In genomic region chr1:11960710-11961109, GRCh38 we compare ENCODE assay signal across 13 cellular contexts. TPM values are rescaled to one million over a fixed set of nuclear protein-coding genes. Genes with fewer than 3 reads are reported as not detected.
A peak's percentile ranks its signal among the peaks of the same experiment; 100 is the strongest.
DNase-seq lines count a peak whose midpoint lies in the region; ATAC-seq, FAIRE-seq and TF ChIP-seq lines count a peak whose summit lies in the region.
"Had no signal": no experiment of that assay in that cellular context is flagged by ENCODE, and none has a peak within 500 bp of the region (broad histone marks: within the 10 kb centered on the region; RNA-seq: fewer than 3 reads in every experiment).

No MANE protein-coding gene starts in this region.

- no peak overlapping the region for H2BK120ac ChIP-seq in mesendoderm (ENCODE audit: low read depth, low read length)

- no peaks in the 10 kb centered on the region for H3K4me1 Mint-ChIP-seq in activated CD4-positive, alpha-beta T cell treated with anti-CD3 and anti-CD28 coated beads, Interleukin-2, amount 10 ng/mL, durations not matched to agents 24 days and 14 days
- no peaks in the 10 kb centered on the region for H3K4me1 Mint-ChIP-seq in activated CD4-positive, alpha-beta T cell treated with anti-CD3 and anti-CD28 coated beads, Interleukin-2, amount 10 ng/mL, durations not matched to agents 7 days and 5 days

- intact Hi-C loops in activated CD4-positive, alpha-beta T cell treated with anti-CD3 and anti-CD28 coated beads, Interleukin-2, amount 10 ng/mL, durations not matched to agents 24 days and 14 days (cut with micrococcal nuclease): no loop called here
- intact Hi-C loops in K562 (cut with micrococcal nuclease) (no loop called here), stomach (cut with DNase I; ENCODE audit: low total_unique reads) (loop anchor here (10.0 kb wide), 1 partner anchor 126 kb away; no protein-coding TSS in a partner anchor)

- H3K27ac ChIP-seq in K562 (ENCODE audit: extremely low read depth, low read depth, low read length) (no peak overlapping the region), thymus (ENCODE audit: low read depth) (peak overlapping the region; percentile 8), mesendoderm (ENCODE audit: low read depth, low read length) (no peak overlapping the region), stomach (peak overlapping the region in 2 of 5 donors; percentile 36 to 46)
- H3K27ac ChIP-seq: tibial artery had no signal

- BruUV-seq in K562 (replicated peaks; lab: Mats Ljungman, UMichigan): no TSS peak

- no peak for TF ChIP-seq RAD21 in K562 (CRISPR knock-in tag; conservative IDR thresholded peaks at IDR 0.05 in 1 of 2, IDR thresholded peaks at IDR 0.05 in 1 of 2)

- H2AK5ac ChIP-seq in mesendoderm (ENCODE audit: low read length): no peak overlapping the region

- peaks cover 0 to 10% of the 10 kb centered on the region in 2 experiments; a peak in 1 of 5 replicates for H3K4me1 ChIP-seq in K562 (replicated peaks in 1 of 2; ENCODE audit: control insufficient read depth in 2 of 2, insufficient read depth in 2 of 2, low read length in 2 of 2)
- H3K4me1 ChIP-seq in thymus (ENCODE audit: control insufficient read depth, insufficient read depth, low read length): no peaks in the 10 kb centered on the region
- no peaks in the 10 kb centered on the region for H3K4me1 ChIP-seq in mesendoderm (ENCODE audit: control insufficient read depth, low read depth, low read length)
- H3K4me1 ChIP-seq in stomach: peaks cover 0 to 16% (median 0%) of the 10 kb centered on the region in 4 donors

- TF ChIP-seq EP300 in K562 (IDR thresholded peaks at IDR 0.05; ENCODE audit: low read length) (no peak), stomach (IDR thresholded peaks at IDR 0.05) (no peak)

- no peak for TF ChIP-seq POLR2A in K562 (conservative IDR thresholded peaks at IDR 0.05)
- TF ChIP-seq POLR2A in GM12891 (IDR thresholded peaks at IDR 0.05; ENCODE audit: low read depth, low read length): no peak
- no peak for TF ChIP-seq POLR2A in stomach (IDR thresholded peaks at IDR 0.05)

- H3K79me2 ChIP-seq in K562 (ENCODE audit: control insufficient read depth, insufficient read depth, low read length) (no peaks in the 10 kb centered on the region), mesendoderm (ENCODE audit: control insufficient read depth, insufficient read depth, low read length) (no peaks in the 10 kb centered on the region)

- 86% methylated on average over 6 of the region's 6 CpGs for WGBS in K562 (ENCODE audit: insufficient coverage, low coverage, missing lambda C conversion rate)
- 77% methylated on average over 6 of the region's 6 CpGs for WGBS in thymus
- no CpG with 5 or more reads among the region's 6 CpGs for WGBS in mesendoderm (ENCODE audit: extremely low coverage, insufficient coverage, low lambda C conversion rate)
- 78 to 89% (median 84%) methylated on average over 6 of the region's 6 CpGs for WGBS in stomach, 5 donors

- H4K20me1 ChIP-seq in K562 (replicated peaks; ENCODE audit: control insufficient read depth, insufficient read depth, low read length): peaks cover 4% of the 10 kb centered on the region; the same call in 1 of the 2 replicates

- no peak for TF ChIP-seq CTCF in K562 (IDR thresholded peaks at IDR 0.05 in 2 of 3, conservative IDR thresholded peaks at IDR 0.05 in 1 of 3; ENCODE audit: insufficient read depth in 2 of 3, low read depth in 1 of 3, low read length in 3 of 3)
- no peak for TF ChIP-seq CTCF in stomach (IDR thresholded peaks at IDR 0.05)

- H3K56ac ChIP-seq in mesendoderm (ENCODE audit: low read length): no peak overlapping the region

- H3K23ac ChIP-seq in mesendoderm (ENCODE audit: low read length): no peak overlapping the region

- H3K9me1 ChIP-seq in K562 (ENCODE audit: control insufficient read depth, insufficient read depth, low read length): no peaks in the 10 kb centered on the region

- no peak overlapping the region for H3K4me3 ChIP-seq in K562
- no peak overlapping the region for H3K4me3 ChIP-seq in thymus (ENCODE audit: low read length)
- H3K4me3 ChIP-seq in mesendoderm (ENCODE audit: low read length): no peak overlapping the region
- no peak overlapping the region for H3K4me3 ChIP-seq in stomach
- H3K4me3 ChIP-seq: SK-N-MC, tibial artery had no signal

- H3K4me2 ChIP-seq in K562 (ENCODE audit: insufficient read depth, low read length) (no peak overlapping the region), mesendoderm (ENCODE audit: low read length) (no peak overlapping the region)

- H3K4ac ChIP-seq in mesendoderm (ENCODE audit: low read depth, low read length): no peak overlapping the region

- peaks cover 82% of the 10 kb centered on the region; the same call in 2 of the 3 replicates for H3K36me3 ChIP-seq in K562 (ENCODE audit: control insufficient read depth, insufficient read depth, low read length)
- H3K36me3 ChIP-seq in thymus (ENCODE audit: control insufficient read depth, insufficient read depth): no peaks in the 10 kb centered on the region
- H3K36me3 ChIP-seq in mesendoderm (ENCODE audit: control insufficient read depth, insufficient read depth, low read length): peaks cover 14% of the 10 kb centered on the region
- H3K36me3 ChIP-seq in stomach: peaks cover 59 to 100% (median 99%) of the 10 kb centered on the region in 4 donors

- CTCF ChIA-PET in activated CD4-positive, alpha-beta T cell treated with anti-CD3 and anti-CD28 coated beads, Interleukin-2, amount 10 ng/mL, durations not matched to agents 7 days and 5 days (lab: Charles Lee): interaction anchor here (0.6 kb wide), 1 partner anchor 60 kb away, joined by 3 read pairs; no protein-coding TSS in a partner anchor
- CTCF ChIA-PET in K562 (lab: Yijun Ruan, JAX; ENCODE audit: low intra/inter-chr PET ratio): no interaction called here

- H3K27ac Mint-ChIP-seq in activated CD4-positive, alpha-beta T cell treated with anti-CD3 and anti-CD28 coated beads, Interleukin-2, amount 10 ng/mL, durations not matched to agents 24 days and 14 days: peak overlapping the region; percentile 51
- H3K27ac Mint-ChIP-seq in activated CD4-positive, alpha-beta T cell treated with anti-CD3 and anti-CD28 coated beads, Interleukin-2, amount 10 ng/mL, durations not matched to agents 7 days and 5 days: no peak overlapping the region

- no peak overlapping the region for H2BK5ac ChIP-seq in mesendoderm (ENCODE audit: low read length)

- no peaks in the 10 kb centered on the region for H3K9me3 Mint-ChIP-seq in activated CD4-positive, alpha-beta T cell treated with anti-CD3 and anti-CD28 coated beads, Interleukin-2, amount 10 ng/mL, durations not matched to agents 24 days and 14 days
- no peaks in the 10 kb centered on the region for H3K9me3 Mint-ChIP-seq in activated CD4-positive, alpha-beta T cell treated with anti-CD3 and anti-CD28 coated beads, Interleukin-2, amount 10 ng/mL, durations not matched to agents 7 days and 5 days

- no peak overlapping the region for H3K4me3 Mint-ChIP-seq in activated CD4-positive, alpha-beta T cell treated with anti-CD3 and anti-CD28 coated beads, Interleukin-2, amount 10 ng/mL, durations not matched to agents 24 days and 14 days
- no peak overlapping the region for H3K4me3 Mint-ChIP-seq in activated CD4-positive, alpha-beta T cell treated with anti-CD3 and anti-CD28 coated beads, Interleukin-2, amount 10 ng/mL, durations not matched to agents 7 days and 5 days

- POLR2A ChIA-PET in activated CD4-positive, alpha-beta T cell treated with anti-CD3 and anti-CD28 coated beads, Interleukin-2, amount 10 ng/mL, durations not matched to agents 7 days and 5 days (lab: Charles Lee): no interaction called here
- POLR2A ChIA-PET in K562 (lab: Yijun Ruan, JAX): interaction anchor here (15.9 kb wide), 1 partner anchor 51 kb away, joined by 112 read pairs; no protein-coding TSS in a partner anchor

- no peak overlapping the region for H2AFZ ChIP-seq in K562 (ENCODE audit: low read depth, low read length)

- H3K9me3 ChIP-seq in K562 (replicated peaks; ENCODE audit: control insufficient read depth, insufficient read depth, low read depth, low read length) (no peaks in the 10 kb centered on the region), thymus (ENCODE audit: control insufficient read depth) (no peaks in the 10 kb centered on the region), stomach (no peaks in the 10 kb centered on the region)
- H3K9me3 ChIP-seq: tibial artery had no signal

- H3K36me3 Mint-ChIP-seq in activated CD4-positive, alpha-beta T cell treated with anti-CD3 and anti-CD28 coated beads, Interleukin-2, amount 10 ng/mL, durations not matched to agents 24 days and 14 days (ENCODE audit: low read depth): peaks cover 13% of the 10 kb centered on the region
- H3K36me3 Mint-ChIP-seq in activated CD4-positive, alpha-beta T cell treated with anti-CD3 and anti-CD28 coated beads, Interleukin-2, amount 10 ng/mL, durations not matched to agents 7 days and 5 days (ENCODE audit: low read depth): no peaks in the 10 kb centered on the region

- FAIRE-seq in K562 (lab: Jason Lieb, UNC) (no peak), GM12891 (lab: Jason Lieb, UNC) (no peak)

- no peak for DNase-seq in activated CD4-positive, alpha-beta T cell treated with anti-CD3 and anti-CD28 coated beads, Interleukin-2, amount 10 ng/mL, durations not matched to agents 24 days and 14 days
- DNase-seq in activated CD4-positive, alpha-beta T cell treated with anti-CD3 and anti-CD28 coated beads, Interleukin-2, amount 10 ng/mL, durations not matched to agents 7 days and 5 days: no peak
- DNase-seq in K562 (ENCODE audit: extremely low read depth in 1 of 4, low spot score in 3 of 4) (no peak), left lobe of liver (ENCODE audit: low spot score) (no peak), GM12891 (ENCODE audit: insufficient read length, low spot score) (no peak), mesendoderm (no peak), stomach (no peak)
- DNase-seq: effector CD4-positive, alpha-beta T cell; NCI-H1694 had no signal

- no peak overlapping the region for H4K5ac ChIP-seq in mesendoderm (ENCODE audit: low read length)

- H3K27me3 Mint-ChIP-seq in activated CD4-positive, alpha-beta T cell treated with anti-CD3 and anti-CD28 coated beads, Interleukin-2, amount 10 ng/mL, durations not matched to agents 24 days and 14 days: no peaks in the 10 kb centered on the region
- no peaks in the 10 kb centered on the region for H3K27me3 Mint-ChIP-seq in activated CD4-positive, alpha-beta T cell treated with anti-CD3 and anti-CD28 coated beads, Interleukin-2, amount 10 ng/mL, durations not matched to agents 7 days and 5 days

- H3K18ac ChIP-seq in mesendoderm (ENCODE audit: low read length): no peak overlapping the region

- no peak overlapping the region for H2BK15ac ChIP-seq in mesendoderm (replicated peaks; ENCODE audit: low read depth)

- no peak overlapping the region for H4K8ac ChIP-seq in mesendoderm (ENCODE audit: low read depth, low read length)

- in situ Hi-C loops in K562 (cut with MboI): loop anchor here (5.0 kb wide), 1 partner anchor 48 kb away; no protein-coding TSS in a partner anchor

- H3K9ac ChIP-seq in K562 (ENCODE audit: insufficient read depth in 1 of 2, low read depth in 2 of 2, low read length in 2 of 2) (peak overlapping the region in 1 of 2 experiments; percentile 82; a peak in 2 of 4 replicates), mesendoderm (ENCODE audit: low read length) (no peak overlapping the region)

- ATAC-seq in K562 (no peak), left lobe of liver (peak; percentile 44)
- ATAC-seq: activated CD4-positive, CD25-positive, alpha-beta regulatory T cell treated with anti-CD3 and anti-CD28 coated beads, Interleukin-2, amount 50 U/mL, for 24 hours had no signal

- H3K27me3 ChIP-seq in K562 (ENCODE audit: control insufficient read depth in 2 of 2, insufficient read depth in 2 of 2, low read length in 2 of 2) (no peaks in the 10 kb centered on the region), thymus (ENCODE audit: control insufficient read depth, insufficient read depth) (no peaks in the 10 kb centered on the region), mesendoderm (ENCODE audit: insufficient read depth, low read length, poor library complexity) (no peaks in the 10 kb centered on the region), stomach (no peaks in the 10 kb centered on the region)
- H3K27me3 ChIP-seq: tibial artery had no signal

- H3K79me1 ChIP-seq in mesendoderm (ENCODE audit: low read length): no peaks in the 10 kb centered on the region

RNA-seq across cellular contexts. Expression of gene MFN2, which starts 19.5 kb away (rescaled TPM):
- total RNA-seq in activated CD4-positive, alpha-beta T cell treated with anti-CD3 and anti-CD28 coated beads, Interleukin-2, amount 10 ng/mL, durations not matched to agents 24 days and 14 days: 84.6 and 88.7 TPM in 2 replicates
- total RNA-seq in activated CD4-positive, alpha-beta T cell treated with anti-CD3 and anti-CD28 coated beads, Interleukin-2, amount 10 ng/mL, durations not matched to agents 7 days and 5 days: 10 to 100 TPM; 46.3 to 60.3 TPM
- total RNA-seq in K562 (2011; cell fraction: chromatin; rRNA removed; ENCODE audit: low replicate concordance): 133 and 181 TPM in 2 replicates
- 106 and 110 TPM in 2 replicates for total RNA-seq in K562 (2011; cell fraction: nucleolus; rRNA removed)
- 88.2 and 107 TPM in 2 replicates for total RNA-seq in K562 (2011; cell fraction: nucleoplasm; rRNA removed)
- total RNA-seq in K562 (2014; rRNA removed) (95.4 and 108 TPM in 2 replicates), K562 (2014; rRNA removed; fragmentation: Illumina TruSeq; extraction: Trizol) (87.1 and 109 TPM in 2 replicates), K562 (2015; rRNA removed; fragmentation: Illumina TruSeq; extraction: Trizol) (79.6 and 82.9 TPM in 2 replicates), K562 (2021) (147 and 158 TPM in 2 replicates), left lobe of liver (45.0 TPM), stomach (10 to 100 TPM; 46.6 to 68.0 (median 53.6) TPM)
- polyA plus RNA-seq in K562 (2011; rRNA removed) (83.4 and 112 TPM in 2 replicates), K562 (2014; fragmentation: Illumina TruSeq; extraction: Trizol) (139 and 165 TPM in 2 replicates), K562 (2014; fragmentation: Nextera tagmentation; extraction: Ambion mirVana) (10 to 100 TPM; 10.5 to 14.0 TPM), K562 (2014; rRNA removed) (94.6 and 99.9 TPM in 2 replicates), thymus (27.8 TPM), stomach (10 to 100 TPM; 31.2 to 41.9 (median 37.4) TPM)
- 74.2 and 81.7 TPM in 2 replicates for polyA plus RNA-seq in K562 (2011; cell fraction: cytosol; rRNA removed)
- polyA plus RNA-seq in K562 (2011; cell fraction: nucleus; rRNA removed): 185 and 193 TPM in 2 replicates
- polyA plus RNA-seq in K562 (2012): 74.5 and 123 TPM in 2 replicates
- 105 and 127 TPM in 2 replicates for polyA minus RNA-seq in K562 (2011; rRNA and poly(A)+ RNA removed)
- 52.3 and 57.5 TPM in 2 replicates for polyA minus RNA-seq in K562 (2011; cell fraction: cytosol; rRNA and poly(A)+ RNA removed)
- 38.1 and 91.4 TPM in 2 replicates for polyA minus RNA-seq in K562 (2011; cell fraction: nucleus; rRNA and poly(A)+ RNA removed)
- polyA plus RNA-seq in GM12891 (2012; ENCODE audit: low read depth, missing spikeins): 29.8 TPM
- polyA plus RNA-seq in mesendoderm (2013, experiment 1 of 2): 42.4 TPM
- 41.1 TPM for polyA plus RNA-seq in mesendoderm (2013, experiment 2 of 2)

RNA-seq across cellular contexts. Expression of gene PLOD1, which starts 26.2 kb away (rescaled TPM):
- total RNA-seq in activated CD4-positive, alpha-beta T cell treated with anti-CD3 and anti-CD28 coated beads, Interleukin-2, amount 10 ng/mL, durations not matched to agents 24 days and 14 days: 40.3 and 40.6 TPM in 2 replicates
- total RNA-seq in activated CD4-positive, alpha-beta T cell treated with anti-CD3 and anti-CD28 coated beads, Interleukin-2, amount 10 ng/mL, durations not matched to agents 7 days and 5 days: 10 to 100 TPM; 10.5 to 11.1 TPM
- total RNA-seq in K562 (2011; cell fraction: chromatin; rRNA removed; ENCODE audit: low replicate concordance): 140 and 357 TPM in 2 replicates
- total RNA-seq in K562 (2011; cell fraction: nucleolus; rRNA removed): 408 and 448 TPM in 2 replicates
- 258 and 294 TPM in 2 replicates for total RNA-seq in K562 (2011; cell fraction: nucleoplasm; rRNA removed)
- total RNA-seq in K562 (2014; rRNA removed) (58.5 and 81.4 TPM in 2 replicates), K562 (2014; rRNA removed; fragmentation: Illumina TruSeq; extraction: Trizol) (30.7 and 41.6 TPM in 2 replicates), K562 (2015; rRNA removed; fragmentation: Illumina TruSeq; extraction: Trizol) (49.6 and 51.6 TPM in 2 replicates), K562 (2021) (90.8 and 92.9 TPM in 2 replicates), left lobe of liver (70.8 TPM), stomach (10 to 100 TPM in 4 of 5 donors, 1 to 10 TPM in 1; 8.2 to 56.2 (median 39.4) TPM)
- polyA plus RNA-seq in K562 (2011; rRNA removed) (80.2 and 156 TPM in 2 replicates), K562 (2014; fragmentation: Illumina TruSeq; extraction: Trizol) (76.9 and 83.7 TPM in 2 replicates), K562 (2014; fragmentation: Nextera tagmentation; extraction: Ambion mirVana) (10 to 100 TPM; 16.6 to 27.1 TPM), K562 (2014; rRNA removed) (52.7 and 70.2 TPM in 2 replicates), thymus (13.7 TPM), stomach (10 to 100 TPM in 2 of 3 donors, 1 to 10 TPM in 1; 9.8 to 39.5 (median 31.1) TPM)
- polyA plus RNA-seq in K562 (2011; cell fraction: cytosol; rRNA removed): 160 and 179 TPM in 2 replicates
- polyA plus RNA-seq in K562 (2011; cell fraction: nucleus; rRNA removed): 178 and 231 TPM in 2 replicates
- 112 and 129 TPM in 2 replicates for polyA plus RNA-seq in K562 (2012)
- polyA minus RNA-seq in K562 (2011; rRNA and poly(A)+ RNA removed): 77.2 and 82.6 TPM in 2 replicates
- 127 and 153 TPM in 2 replicates for polyA minus RNA-seq in K562 (2011; cell fraction: cytosol; rRNA and poly(A)+ RNA removed)
- 55.1 and 85.3 TPM in 2 replicates for polyA minus RNA-seq in K562 (2011; cell fraction: nucleus; rRNA and poly(A)+ RNA removed)
- polyA plus RNA-seq in GM12891 (2012; ENCODE audit: low read depth, missing spikeins): 46.7 TPM
- polyA plus RNA-seq in mesendoderm (2013, experiment 1 of 2): 32.1 TPM
- 32.6 TPM for polyA plus RNA-seq in mesendoderm (2013, experiment 2 of 2)

RNA-seq across cellular contexts. Expression of gene KIAA2013, which starts 34.5 kb away (rescaled TPM):
- 34.1 and 36.5 TPM in 2 replicates for total RNA-seq in activated CD4-positive, alpha-beta T cell treated with anti-CD3 and anti-CD28 coated beads, Interleukin-2, amount 10 ng/mL, durations not matched to agents 24 days and 14 days
- total RNA-seq in activated CD4-positive, alpha-beta T cell treated with anti-CD3 and anti-CD28 coated beads, Interleukin-2, amount 10 ng/mL, durations not matched to agents 7 days and 5 days: 10 to 100 TPM; 35.1 to 36.8 TPM
- total RNA-seq in K562 (2011; cell fraction: chromatin; rRNA removed; ENCODE audit: low replicate concordance): 23.5 and 87.3 TPM in 2 replicates
- 116 and 137 TPM in 2 replicates for total RNA-seq in K562 (2011; cell fraction: nucleolus; rRNA removed)
- total RNA-seq in K562 (2011; cell fraction: nucleoplasm; rRNA removed): 76.4 and 80.1 TPM in 2 replicates
- 55.0 and 62.5 TPM in 2 replicates for total RNA-seq in K562 (2014; rRNA removed)
- 10.8 and 12.9 TPM in 2 replicates for total RNA-seq in K562 (2014; rRNA removed; fragmentation: Illumina TruSeq; extraction: Trizol)
- 36.8 TPM in 2 replicates for total RNA-seq in K562 (2015; rRNA removed; fragmentation: Illumina TruSeq; extraction: Trizol)
- 57.1 and 57.6 TPM in 2 replicates for total RNA-seq in K562 (2021)
- polyA plus RNA-seq in K562 (2011; rRNA removed): 38.8 and 61.3 TPM in 2 replicates
- polyA plus RNA-seq in K562 (2011; cell fraction: cytosol; rRNA removed): 106 and 197 TPM in 2 replicates
- 47.0 and 58.8 TPM in 2 replicates for polyA plus RNA-seq in K562 (2011; cell fraction: nucleus; rRNA removed)
- 35.0 and 51.2 TPM in 2 replicates for polyA plus RNA-seq in K562 (2012)
- 21.8 and 34.4 TPM in 2 replicates for polyA plus RNA-seq in K562 (2014; fragmentation: Illumina TruSeq; extraction: Trizol)
- polyA plus RNA-seq in K562 (2014; fragmentation: Nextera tagmentation; extraction: Ambion mirVana): 1 to 10 TPM; 2.2 to 3.0 TPM
- polyA plus RNA-seq in K562 (2014; rRNA removed): 50.7 and 56.7 TPM in 2 replicates
- 23.2 and 34.4 TPM in 2 replicates for polyA minus RNA-seq in K562 (2011; rRNA and poly(A)+ RNA removed)
- 47.3 and 62.2 TPM in 2 replicates for polyA minus RNA-seq in K562 (2011; cell fraction: cytosol; rRNA and poly(A)+ RNA removed)
- polyA minus RNA-seq in K562 (2011; cell fraction: nucleus; rRNA and poly(A)+ RNA removed): 14.8 and 25.5 TPM in 2 replicates
- 50.9 TPM for total RNA-seq in left lobe of liver
- polyA plus RNA-seq in thymus: 24.8 TPM
- polyA plus RNA-seq in GM12891 (2012; ENCODE audit: low read depth, missing spikeins): 30.4 TPM
- polyA plus RNA-seq in mesendoderm (2013, experiment 1 of 2): 25.8 TPM
- 26.2 TPM for polyA plus RNA-seq in mesendoderm (2013, experiment 2 of 2)
- total RNA-seq in stomach: 100 to 1,000 TPM in 2 of 5 donors, 10 to 100 TPM in 3; 21.0 to 525 (median 70.0) TPM
- 10 to 100 TPM; 14.4 to 28.9 (median 15.5) TPM for polyA plus RNA-seq in stomach

RNA-seq across cellular contexts. Expression of gene MIIP, which starts 58.6 kb away (rescaled TPM):
- 68.9 and 73.9 TPM in 2 replicates for total RNA-seq in activated CD4-positive, alpha-beta T cell treated with anti-CD3 and anti-CD28 coated beads, Interleukin-2, amount 10 ng/mL, durations not matched to agents 24 days and 14 days
- 10 to 100 TPM; 33.7 to 43.7 TPM for total RNA-seq in activated CD4-positive, alpha-beta T cell treated with anti-CD3 and anti-CD28 coated beads, Interleukin-2, amount 10 ng/mL, durations not matched to agents 7 days and 5 days
- 73.6 and 259 TPM in 2 replicates for total RNA-seq in K562 (2011; cell fraction: chromatin; rRNA removed; ENCODE audit: low replicate concordance)
- total RNA-seq in K562 (2011; cell fraction: nucleolus; rRNA removed): 259 and 285 TPM in 2 replicates
- total RNA-seq in K562 (2011; cell fraction: nucleoplasm; rRNA removed): 145 and 161 TPM in 2 replicates
- total RNA-seq in K562 (2014; rRNA removed) (117 and 131 TPM in 2 replicates), K562 (2014; rRNA removed; fragmentation: Illumina TruSeq; extraction: Trizol) (11.8 and 17.2 TPM in 2 replicates), K562 (2015; rRNA removed; fragmentation: Illumina TruSeq; extraction: Trizol) (50.7 and 55.6 TPM in 2 replicates), K562 (2021) (92.8 and 102 TPM in 2 replicates), left lobe of liver (10.1 TPM), stomach (100 to 1,000 TPM in 1 of 5 donors, 10 to 100 TPM in 3, 1 to 10 TPM in 1; 1.8 to 107 (median 13.2) TPM)
- polyA plus RNA-seq in K562 (2011; rRNA removed) (48.3 and 113 TPM in 2 replicates), K562 (2014; fragmentation: Illumina TruSeq; extraction: Trizol) (30.8 and 57.5 TPM in 2 replicates), K562 (2014; fragmentation: Nextera tagmentation; extraction: Ambion mirVana) (1 to 10 TPM; 2.5 to 5.1 TPM), K562 (2014; rRNA removed) (105 and 108 TPM in 2 replicates), thymus (44.9 TPM), stomach (10 to 100 TPM; 22.1 to 32.7 (median 25.7) TPM)
- 79.2 and 124 TPM in 2 replicates for polyA plus RNA-seq in K562 (2011; cell fraction: cytosol; rRNA removed)
- polyA plus RNA-seq in K562 (2011; cell fraction: nucleus; rRNA removed): 514 and 538 TPM in 2 replicates
- 79.3 and 134 TPM in 2 replicates for polyA plus RNA-seq in K562 (2012)
- 15.8 and 16.2 TPM in 2 replicates for polyA minus RNA-seq in K562 (2011; rRNA and poly(A)+ RNA removed)
- polyA minus RNA-seq in K562 (2011; cell fraction: cytosol; rRNA and poly(A)+ RNA removed): 26.3 and 43.2 TPM in 2 replicates
- 54.1 and 78.2 TPM in 2 replicates for polyA minus RNA-seq in K562 (2011; cell fraction: nucleus; rRNA and poly(A)+ RNA removed)
- polyA plus RNA-seq in GM12891 (2012; ENCODE audit: low read depth, missing spikeins): 43.9 TPM
- polyA plus RNA-seq in mesendoderm (2013, experiment 1 of 2): 36.6 TPM
- 38.8 TPM for polyA plus RNA-seq in mesendoderm (2013, experiment 2 of 2)
